24 cellular contexts compared by ENCODE assay signal in the genomic region with DNA sequence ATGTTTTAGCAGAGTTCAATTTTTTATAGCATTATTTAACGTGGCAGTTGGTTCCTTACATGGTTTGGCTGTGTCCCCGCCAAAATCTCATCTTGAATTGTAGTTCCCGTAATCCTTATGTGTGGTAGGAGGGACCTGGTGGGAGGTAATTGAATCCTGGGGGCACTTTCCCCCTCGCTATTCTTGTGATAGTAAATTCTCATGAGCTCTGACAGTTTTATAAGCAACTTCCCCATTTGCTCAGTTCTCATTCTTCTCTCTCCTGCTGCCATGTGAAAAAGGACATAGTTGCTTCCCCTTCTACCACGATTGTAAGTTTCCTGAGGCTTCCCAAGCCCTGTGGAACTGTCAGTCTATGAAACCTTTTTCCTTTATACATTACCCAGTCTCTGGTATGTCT.
"Had no signal": no experiment of that assay in that cellular context is flagged by ENCODE, and none has a peak within 500 bp of the region (broad histone marks: within the 10 kb centered on the region; RNA-seq: fewer than 3 reads in every experiment).

No MANE protein-coding gene starts in this region.

- H3K4me1 Mint-ChIP-seq: immature natural killer cell; naive B cell; neural crest cell; stimulated activated naive B cell treated with anti-CD40 and anti-IgM and Interleukin-4, amounts not matched to agents 10 μg/mL and 1 μg/mL and 100 μg/mL, for 72 hours; stimulated activated naive CD8-positive, alpha-beta T cell treated with anti-CD3 and anti-CD28 coated beads, Interleukin-15, amount 100 ng/mL, for 72 hours had no signal

- H3K4me1 ChIP-seq: esophagus squamous epithelium, gastroesophageal sphincter, left ventricle myocardium inferior, right atrium auricular region, sigmoid colon, testis, tibial nerve, upper lobe of right lung, vagina had no signal

- H3K27ac ChIP-seq: esophagus squamous epithelium, gastroesophageal sphincter, left ventricle myocardium inferior, right atrium auricular region, sigmoid colon, skin epidermis, testis, tibial nerve, upper lobe of right lung, vagina had no signal

- H3K9me3 ChIP-seq: esophagus squamous epithelium, gastroesophageal sphincter, left ventricle myocardium inferior, right atrium auricular region, sigmoid colon, testis, tibial nerve, upper lobe of right lung, vagina had no signal

- DNase-seq: dermis blood vessel endothelial cell; esophagus squamous epithelium; foreskin fibroblast; glutamatergic neuron; immature natural killer cell; left ventricle myocardium inferior; mesenchymal stem cell; midbrain; naive B cell; posterior cingulate gyrus; sigmoid colon; stimulated activated CD4-positive, alpha-beta T cell treated with anti-CD3 and anti-CD28 coated beads, Interleukin-2, amount 100 ng/mL, for 24 hours; stimulated activated CD4-positive, alpha-beta T cell treated with anti-CD3 and anti-CD28 coated beads, Interleukin-4, amount 100 ng/mL, for 4 hours; stimulated activated naive B cell treated with anti-CD40 and anti-IgM and Interleukin-4, amounts not matched to agents 10 μg/mL and 1 μg/mL and 100 μg/mL, for 72 hours; stimulated activated naive CD8-positive, alpha-beta T cell treated with anti-CD3 and anti-CD28 coated beads, Interleukin-15, amount 100 ng/mL, for 72 hours; testis; upper lobe of right lung had no signal

- H3K4me3 ChIP-seq: esophagus squamous epithelium, gastroesophageal sphincter, left ventricle myocardium inferior, lung, right atrium auricular region, sigmoid colon, skin epidermis, testis, tibial nerve, upper lobe of right lung, vagina had no signal

- ATAC-seq: gastroesophageal sphincter; stimulated activated naive B cell treated with anti-CD40 and anti-IgM and Interleukin-4, amounts not matched to agents 10 μg/mL and 1 μg/mL and 100 μg/mL, for 72 hours; stimulated activated naive CD8-positive, alpha-beta T cell treated with anti-CD3 and anti-CD28 coated beads, Interleukin-15, amount 100 ng/mL, for 72 hours; upper lobe of right lung had no signal

- H3K36me3 ChIP-seq: esophagus squamous epithelium, gastroesophageal sphincter, left ventricle myocardium inferior, right atrium auricular region, sigmoid colon, tibial nerve, upper lobe of right lung, vagina had no signal

- H3K4me3 Mint-ChIP-seq: immature natural killer cell; naive B cell; neural crest cell; stimulated activated naive B cell treated with anti-CD40 and anti-IgM and Interleukin-4, amounts not matched to agents 10 μg/mL and 1 μg/mL and 100 μg/mL, for 72 hours; stimulated activated naive CD8-positive, alpha-beta T cell treated with anti-CD3 and anti-CD28 coated beads, Interleukin-15, amount 100 ng/mL, for 72 hours had no signal

- H3K36me3 Mint-ChIP-seq: immature natural killer cell; naive B cell; stimulated activated naive B cell treated with anti-CD40 and anti-IgM and Interleukin-4, amounts not matched to agents 10 μg/mL and 1 μg/mL and 100 μg/mL, for 72 hours had no signal

- H3K27ac Mint-ChIP-seq: immature natural killer cell; naive B cell; stimulated activated naive B cell treated with anti-CD40 and anti-IgM and Interleukin-4, amounts not matched to agents 10 μg/mL and 1 μg/mL and 100 μg/mL, for 72 hours; stimulated activated naive CD8-positive, alpha-beta T cell treated with anti-CD3 and anti-CD28 coated beads, Interleukin-15, amount 100 ng/mL, for 72 hours had no signal

- H3K27me3 ChIP-seq: esophagus squamous epithelium, gastroesophageal sphincter, right atrium auricular region, sigmoid colon, testis, tibial nerve, upper lobe of right lung, vagina had no signal

- H3K27me3 Mint-ChIP-seq: naive B cell; stimulated activated naive B cell treated with anti-CD40 and anti-IgM and Interleukin-4, amounts not matched to agents 10 μg/mL and 1 μg/mL and 100 μg/mL, for 72 hours; stimulated activated naive CD8-positive, alpha-beta T cell treated with anti-CD3 and anti-CD28 coated beads, Interleukin-15, amount 100 ng/mL, for 72 hours had no signal
